In genomic region chr17:40501499-40501911, GRCh38 we compare ENCODE assay signal across 13 cellular contexts. TPM values are rescaled to one million over a fixed set of nuclear protein-coding genes. Genes with fewer than 3 reads are reported as not detected.
DNase-seq lines count a peak whose midpoint lies in the region; ATAC-seq and TF ChIP-seq lines count a peak whose summit lies in the region.
"Had no signal": no experiment of that assay in that cellular context is flagged by ENCODE, and none has a peak within 500 bp of the region (broad histone marks: within the 10 kb centered on the region; RNA-seq: fewer than 3 reads in every experiment).

Gene TNS4 (minus strand): TSS chr17:40501623. CDS start chr17:40496425, 5,198 bp downstream.

- H3K9me3 ChIP-seq in colonic mucosa, result no peaks in the 10 kb centered on the region
- no peaks in the 10 kb centered on the region for H3K9me3 ChIP-seq in hepatocyte (ENCODE audit: low read depth)

- TF ChIP-seq CTCF in colonic mucosa (IDR thresholded peaks at IDR 0.05) (no peak), nephron (IDR thresholded peaks at IDR 0.05; ENCODE audit: unreplicated experiment in 3 of 3) (no peak), hepatocyte (IDR thresholded peaks at IDR 0.05; ENCODE audit: poor library complexity) (no peak)

- no peaks in the 10 kb centered on the region for H4K20me1 ChIP-seq in hepatocyte (ENCODE audit: insufficient read depth, poor library complexity, severe bottlenecking)

- no peaks in the 10 kb centered on the region for H3K79me2 ChIP-seq in hepatocyte

- H3K27me3 Mint-ChIP-seq in stimulated activated naive CD8-positive, alpha-beta T cell treated with anti-CD3 and anti-CD28 coated beads, Interleukin-15, amount 100 ng/mL, for 72 hours, result peaks cover 31% of the 10 kb centered on the region
- peaks cover 14% of the 10 kb centered on the region for H3K27me3 Mint-ChIP-seq in nephron (ENCODE audit: low read depth)

- DNase-seq in stimulated activated naive CD8-positive, alpha-beta T cell treated with anti-CD3 and anti-CD28 coated beads, Interleukin-15, amount 100 ng/mL, for 72 hours, result no peak
- no peak for DNase-seq in stimulated activated naive CD8-positive, alpha-beta T cell treated with anti-CD3 and anti-CD28 coated beads, Interleukin-15, Interleukin-2, amounts not matched to agents 100 U/mL and 50 U/mL, for 24 hours
- peak; percentile 91 for DNase-seq in colonic mucosa
- DNase-seq in NCI-H446 (lab: John Stamatoyannopoulos, UW), result no peak
- DNase-seq in hepatocyte (ENCODE audit: low spot score), result no peak
- no peak for DNase-seq in HK-2 (ENCODE audit: unreplicated experiment)
- DNase-seq: foreskin melanocyte; stimulated activated CD4-positive, alpha-beta T cell treated with anti-CD3 and anti-CD28 coated beads, Interleukin-12 subunit alpha, Interleukin-12 subunit beta, amount 100 ng/mL, for 4 hours had no signal

- WGBS in hepatocyte (ENCODE audit: low lambda C conversion rate, missing lambda C conversion rate), result 64% methylated on average over 7 of the region's 7 CpGs

- H3K36me3 ChIP-seq in colonic mucosa (no peaks in the 10 kb centered on the region), hepatocyte (replicated peaks; ENCODE audit: insufficient read depth, low read depth) (no peaks in the 10 kb centered on the region)

- H3K4me3 ChIP-seq in colonic mucosa (peak within 1 kb of the TSS; percentile 19), hepatocyte (no peak within 1 kb of the TSS)

- H3K4me2 ChIP-seq in hepatocyte, result no peak within 1 kb of the TSS

- H3K27ac Mint-ChIP-seq in stimulated activated naive CD8-positive, alpha-beta T cell treated with anti-CD3 and anti-CD28 coated beads, Interleukin-15, amount 100 ng/mL, for 72 hours, result peak within 1 kb of the TSS; percentile 64 to 87
- peak within 1 kb of the TSS in 1 of 3 experiments; percentile 37 for H3K27ac Mint-ChIP-seq in nephron

- H3K9ac ChIP-seq in colonic mucosa (ENCODE audit: low read depth in 2 of 2, low read length in 2 of 2), result peak within 1 kb of the TSS; percentile 40 to 85

- no peak within 1 kb of the TSS for H2AFZ ChIP-seq in hepatocyte

- H3K27ac ChIP-seq in colonic mucosa, result no peak within 1 kb of the TSS
- H3K27ac ChIP-seq in hepatocyte, result no peak within 1 kb of the TSS
- H3K27ac ChIP-seq: HL-60 had no signal

- H3K4me1 Mint-ChIP-seq in stimulated activated naive CD8-positive, alpha-beta T cell treated with anti-CD3 and anti-CD28 coated beads, Interleukin-15, amount 100 ng/mL, for 72 hours, result peaks cover 6% of the 10 kb centered on the region
- peaks cover 26% of the 10 kb centered on the region for H3K4me1 Mint-ChIP-seq in nephron

- H3K9me3 Mint-ChIP-seq in stimulated activated naive CD8-positive, alpha-beta T cell treated with anti-CD3 and anti-CD28 coated beads, Interleukin-15, amount 100 ng/mL, for 72 hours, result no peaks in the 10 kb centered on the region
- no peaks in the 10 kb centered on the region for H3K9me3 Mint-ChIP-seq in nephron

- H3K27me3 ChIP-seq in colonic mucosa (no peaks in the 10 kb centered on the region), hepatocyte (no peaks in the 10 kb centered on the region)

- no peaks in the 10 kb centered on the region for H3K36me3 Mint-ChIP-seq in nephron (ENCODE audit: low read depth)

- ATAC-seq in stimulated activated naive CD8-positive, alpha-beta T cell treated with anti-CD3 and anti-CD28 coated beads, Interleukin-15, amount 100 ng/mL, for 72 hours, result no peak
- ATAC-seq in stimulated activated naive CD8-positive, alpha-beta T cell treated with anti-CD3 and anti-CD28 coated beads, Interleukin-15, Interleukin-2, amounts not matched to agents 100 U/mL and 50 U/mL, for 24 hours, result no peak
- ATAC-seq in HG03135 (IDR thresholded peaks at IDR 0.05; ENCODE audit: unreplicated experiment), result no peak

- intact Hi-C loops in colonic mucosa (cut with DNase I), result no loop called here

- H3K9me2 ChIP-seq in hepatocyte (replicated peaks; ENCODE audit: insufficient read depth), result no peaks in the 10 kb centered on the region

- no peak within 1 kb of the TSS for H3K4me3 Mint-ChIP-seq in stimulated activated naive CD8-positive, alpha-beta T cell treated with anti-CD3 and anti-CD28 coated beads, Interleukin-15, amount 100 ng/mL, for 72 hours
- peak within 1 kb of the TSS in 2 of 3 experiments; percentile 7 to 23 for H3K4me3 Mint-ChIP-seq in nephron

- H3K4me1 ChIP-seq in colonic mucosa (no peaks in the 10 kb centered on the region), hepatocyte (ENCODE audit: insufficient read depth) (peaks cover 11% of the 10 kb centered on the region)

RNA-seq across cellular contexts. Expression of gene TNS4, which starts in this region (rescaled TPM):
- total RNA-seq in colonic mucosa (10 to 100 TPM in 1 of 2 donors, 1 to 10 TPM in 1; 8.8 to 20.4 TPM), hepatocyte (not detected in 2 replicates)
- polyA plus RNA-seq in hepatocyte, result 0.07 TPM in 2 replicates
- total RNA-seq: dermis microvascular lymphatic vessel endothelial cell, kidney epithelial cell had no signal

Comparison
In these comparisons a context has a peak if more than half of its experiments do, and no peak if none do; other contexts are left out.
1. H3K4me3 Mint-ChIP-seq: peak in nephron (2 of 3); none in stimulated activated naive CD8-positive, alpha-beta T cell treated with anti-CD3 and anti-CD28 coated beads, Interleukin-15, amount 100 ng/mL, for 72 hours (0 of 2).